Comparison of ENCODE assay signal across 1 cellular context in the genomic region with DNA sequence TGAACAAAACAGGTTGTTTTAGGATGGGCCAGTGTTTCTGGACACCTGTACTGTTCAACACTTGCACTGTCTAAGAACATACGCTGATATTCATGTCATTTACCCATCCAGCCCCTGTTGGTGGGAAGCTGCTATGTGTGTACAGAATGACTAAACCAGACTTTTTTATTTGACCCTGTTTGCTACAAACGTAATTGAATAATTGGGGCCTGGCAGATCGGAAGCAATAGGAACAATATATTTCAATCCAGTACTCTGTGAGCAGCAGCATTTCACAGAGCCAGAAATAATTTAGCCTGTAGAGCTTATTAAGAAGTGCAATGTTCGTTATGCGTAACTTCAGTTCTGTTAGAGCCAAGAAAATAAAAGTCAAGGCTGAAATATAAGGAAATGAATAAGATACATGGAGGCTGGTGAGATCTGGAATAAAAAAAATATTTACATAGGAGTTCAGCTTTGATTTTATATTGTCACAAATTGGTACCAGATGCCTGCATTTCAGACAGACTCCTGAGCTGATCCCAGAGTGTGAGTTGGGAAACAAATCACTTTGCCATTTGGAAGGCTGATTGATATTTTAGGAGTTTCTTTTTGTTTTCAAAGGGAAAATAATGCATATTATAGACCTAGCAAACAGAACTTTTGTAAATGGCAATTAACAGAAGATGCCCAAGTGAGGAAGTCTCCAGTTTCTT.
TF ChIP-seq lines count a peak whose summit lies in the region.

No MANE protein-coding gene starts in this region.

TF ChIP-seq in SK-N-SH, 30 proteins besides CTCF, POLR2A, EP300 and RAD21:
- TF ChIP-seq SMC3 (IDR thresholded peaks at IDR 0.05; ENCODE audit: low read depth, low read length): peak; percentile 11; the same call in 1 of the 2 replicates
- no peak for TF ChIP-seq NFIC (IDR thresholded peaks at IDR 0.05; ENCODE audit: borderline replicate concordance)
- no peak for TF ChIP-seq TEAD4 (IDR thresholded peaks at IDR 0.05; ENCODE audit: borderline replicate concordance, insufficient read depth)
- TF ChIP-seq TAF1 (IDR thresholded peaks at IDR 0.05; ENCODE audit: borderline replicate concordance, low read depth, low read length): no peak
- 0 out of 2 replicates have a peak, but pooled peaks have one; percentile 21 for TF ChIP-seq MXI1 (IDR thresholded peaks at IDR 0.05; ENCODE audit: low read depth, low read length)
- TF ChIP-seq, protein P1, sequence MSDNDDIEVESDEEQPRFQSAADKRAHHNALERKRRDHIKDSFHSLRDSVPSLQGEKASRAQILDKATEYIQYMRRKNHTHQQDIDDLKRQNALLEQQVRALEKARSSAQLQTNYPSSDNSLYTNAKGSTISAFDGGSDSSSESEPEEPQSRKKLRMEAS (IDR thresholded peaks at IDR 0.05; ENCODE audit: low read depth): no peak
- no peak for TF ChIP-seq GATA2 (CRISPR knock-in tag; IDR thresholded peaks at IDR 0.05)
- TF ChIP-seq TCF12 (IDR thresholded peaks at IDR 0.05): peak; percentile 61
- peak; percentile 66 for TF ChIP-seq CHD2 (IDR thresholded peaks at IDR 0.05; ENCODE audit: low read length, partially characterized antibody)
- no peak for TF ChIP-seq FOSL2 (IDR thresholded peaks at IDR 0.05; ENCODE audit: borderline replicate concordance, low read depth)
- TF ChIP-seq RCOR1 (IDR thresholded peaks at IDR 0.05; ENCODE audit: low read length): peak; percentile 67
- TF ChIP-seq FOXJ3 (CRISPR knock-in tag; IDR thresholded peaks at IDR 0.05): peak; percentile 61
